16 cellular contexts compared by ENCODE assay signal in the genomic region with DNA sequence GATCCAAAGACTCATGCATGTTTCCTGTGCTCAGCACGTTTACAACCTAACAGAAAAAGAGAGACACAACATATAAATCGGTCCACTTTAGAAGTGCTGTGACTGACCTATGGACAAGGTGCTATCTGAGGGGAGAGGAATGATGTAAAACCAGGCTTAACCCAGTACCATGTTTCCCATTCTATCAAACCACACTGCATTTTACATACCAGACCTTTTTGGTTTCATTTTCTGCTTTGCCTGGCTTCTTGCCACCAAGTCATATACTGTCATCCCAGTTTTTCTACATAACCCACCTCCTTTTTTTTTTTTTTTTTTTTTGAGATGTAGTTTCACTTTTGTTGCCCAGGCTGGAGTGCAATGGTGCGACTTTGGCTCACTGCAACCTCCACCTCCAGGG.
DNase-seq lines count a peak whose midpoint lies in the region; ATAC-seq and TF ChIP-seq lines count a peak whose summit lies in the region.
"Had no signal": no experiment of that assay in that cellular context is flagged by ENCODE, and none has a peak within 500 bp of the region (broad histone marks: within the 10 kb centered on the region; RNA-seq: fewer than 3 reads in every experiment).

No MANE protein-coding gene starts in this region.

- peak in 1 of 7 experiments; percentile 20 for DNase-seq in CD8-positive, alpha-beta T cell
- DNase-seq in Jurkat, Clone E6-1 (ENCODE audit: low read depth, low spot score): peak; percentile 44
- peak; percentile 16 for DNase-seq in activated CD4-positive, alpha-beta memory T cell treated with anti-CD3 and anti-CD28 coated beads, Interleukin-2, amount 10 ng/mL, durations not matched to agents 7 days and 5 days
- DNase-seq in mucosa of descending colon (peak in 1 of 3 donors; percentile 32), upper lobe of left lung (no peak), T-helper 9 cell (no peak)
- DNase-seq: activated CD4-positive, CD25-positive, alpha-beta regulatory T cell; IMR-90; left cardiac atrium; midbrain; NCI-H1048; right cardiac atrium; testis had no signal

- peak overlapping the region; percentile 60 for H3K4me3 Mint-ChIP-seq in CD8-positive, alpha-beta T cell
- peak overlapping the region; percentile 17 for H3K4me3 Mint-ChIP-seq in activated CD4-positive, alpha-beta memory T cell treated with anti-CD3 and anti-CD28 coated beads, Interleukin-2, amount 10 ng/mL, durations not matched to agents 7 days and 5 days

- ATAC-seq in CD8-positive, alpha-beta T cell: no peak
- ATAC-seq in mucosa of descending colon: peak; percentile 34
- no peak for ATAC-seq in upper lobe of left lung (ENCODE audit: low FRiP score in 2 of 2)
- no peak for ATAC-seq in GM18870 (IDR thresholded peaks at IDR 0.05; ENCODE audit: unreplicated experiment)
- ATAC-seq: left cardiac atrium, right cardiac atrium had no signal

- TF ChIP-seq EP300 in upper lobe of left lung (IDR thresholded peaks at IDR 0.05): no peak

- no peaks in the 10 kb centered on the region for H3K27me3 ChIP-seq in CD8-positive, alpha-beta T cell (ENCODE audit: insufficient read depth, low read length)
- H3K27me3 ChIP-seq in upper lobe of left lung: no peaks in the 10 kb centered on the region
- H3K27me3 ChIP-seq: testis had no signal

- no peaks in the 10 kb centered on the region for H3K27me3 Mint-ChIP-seq in CD8-positive, alpha-beta T cell (ENCODE audit: low read depth)
- H3K27me3 Mint-ChIP-seq in activated CD4-positive, alpha-beta memory T cell treated with anti-CD3 and anti-CD28 coated beads, Interleukin-2, amount 10 ng/mL, durations not matched to agents 7 days and 5 days: no peaks in the 10 kb centered on the region

- no peaks in the 10 kb centered on the region for H3K36me3 ChIP-seq in CD8-positive, alpha-beta T cell (ENCODE audit: insufficient read depth, low read length)
- H3K36me3 ChIP-seq in mucosa of descending colon (ENCODE audit: low read depth) (no peaks in the 10 kb centered on the region), upper lobe of left lung (no peaks in the 10 kb centered on the region)
- H3K36me3 ChIP-seq: BLaER1 had no signal

- H3K27ac Mint-ChIP-seq in CD8-positive, alpha-beta T cell: no peak overlapping the region
- peak overlapping the region; percentile 18 for H3K27ac Mint-ChIP-seq in activated CD4-positive, alpha-beta memory T cell treated with anti-CD3 and anti-CD28 coated beads, Interleukin-2, amount 10 ng/mL, durations not matched to agents 7 days and 5 days

- H3K4me1 ChIP-seq in CD8-positive, alpha-beta T cell (ENCODE audit: insufficient read depth, low read length): no peaks in the 10 kb centered on the region
- no peaks in the 10 kb centered on the region for H3K4me1 ChIP-seq in mucosa of descending colon (ENCODE audit: low read depth)
- no peaks in the 10 kb centered on the region for H3K4me1 ChIP-seq in upper lobe of left lung
- H3K4me1 ChIP-seq: BLaER1, testis had no signal

- WGBS in upper lobe of left lung, 2 donors: 44 to 47% methylated on average over 3 of the region's 3 CpGs

- H3K27ac ChIP-seq in CD8-positive, alpha-beta T cell (ENCODE audit: low read depth, low read length): no peak overlapping the region
- H3K27ac ChIP-seq in upper lobe of left lung: no peak overlapping the region
- H3K27ac ChIP-seq: BLaER1, RWPE1, testis had no signal

- H3K4me3 ChIP-seq in CD8-positive, alpha-beta T cell (ENCODE audit: low read depth, low read length): no peak overlapping the region
- H3K4me3 ChIP-seq in Jurkat, Clone E6-1 (ENCODE audit: low read length): no peak overlapping the region
- H3K4me3 ChIP-seq in mucosa of descending colon (no peak overlapping the region), upper lobe of left lung (no peak overlapping the region)
- H3K4me3 ChIP-seq: BLaER1, testis had no signal

- H3K4me1 Mint-ChIP-seq in CD8-positive, alpha-beta T cell (ENCODE audit: low read depth): peaks cover 8% of the 10 kb centered on the region
- H3K4me1 Mint-ChIP-seq in activated CD4-positive, alpha-beta memory T cell treated with anti-CD3 and anti-CD28 coated beads, Interleukin-2, amount 10 ng/mL, durations not matched to agents 7 days and 5 days: peaks cover 13% of the 10 kb centered on the region

- intact Hi-C loops in CD8-positive, alpha-beta T cell (cut with DNase I, micrococcal nuclease): no loop called here
- intact Hi-C loops in mucosa of descending colon (cut with DNase I, micrococcal nuclease): no loop called here

- H3K36me3 Mint-ChIP-seq in CD8-positive, alpha-beta T cell: no peaks in the 10 kb centered on the region
- peaks cover 12% of the 10 kb centered on the region for H3K36me3 Mint-ChIP-seq in activated CD4-positive, alpha-beta memory T cell treated with anti-CD3 and anti-CD28 coated beads, Interleukin-2, amount 10 ng/mL, durations not matched to agents 7 days and 5 days (ENCODE audit: low read depth)

- no peak for TF ChIP-seq CTCF in CD8-positive, alpha-beta T cell (IDR thresholded peaks at IDR 0.05)
- no peak for TF ChIP-seq CTCF in mucosa of descending colon (IDR thresholded peaks at IDR 0.05)
- TF ChIP-seq CTCF in upper lobe of left lung (IDR thresholded peaks at IDR 0.05): no peak

- no peaks in the 10 kb centered on the region for H3K9me3 ChIP-seq in CD8-positive, alpha-beta T cell (ENCODE audit: low read length)
- H3K9me3 ChIP-seq in mucosa of descending colon: no peaks in the 10 kb centered on the region
- H3K9me3 ChIP-seq in upper lobe of left lung: no peaks in the 10 kb centered on the region
- H3K9me3 ChIP-seq: testis had no signal

- TF ChIP-seq POLR2A in upper lobe of left lung (IDR thresholded peaks at IDR 0.05): no peak

- CTCF ChIA-PET in CD8-positive, alpha-beta T cell (lab: Charles Lee): no interaction called here
- CTCF ChIA-PET in activated CD4-positive, alpha-beta memory T cell treated with anti-CD3 and anti-CD28 coated beads, Interleukin-2, amount 10 ng/mL, durations not matched to agents 7 days and 5 days (lab: Charles Lee): no interaction called here

- H3K9me3 Mint-ChIP-seq in CD8-positive, alpha-beta T cell: no peaks in the 10 kb centered on the region
- H3K9me3 Mint-ChIP-seq in activated CD4-positive, alpha-beta memory T cell treated with anti-CD3 and anti-CD28 coated beads, Interleukin-2, amount 10 ng/mL, durations not matched to agents 7 days and 5 days: no peaks in the 10 kb centered on the region

- POLR2A ChIA-PET in CD8-positive, alpha-beta T cell (lab: Charles Lee): no interaction called here
- POLR2A ChIA-PET in activated CD4-positive, alpha-beta memory T cell treated with anti-CD3 and anti-CD28 coated beads, Interleukin-2, amount 10 ng/mL, durations not matched to agents 7 days and 5 days (lab: Charles Lee): no interaction called here

Comparison
In these comparisons a context has a peak if more than half of its experiments do, and no peak if none do; other contexts are left out.
1. DNase-seq: peak in Jurkat, Clone E6-1 (single experiment) and activated CD4-positive, alpha-beta memory T cell treated with anti-CD3 and anti-CD28 coated beads, Interleukin-2, amount 10 ng/mL, durations not matched to agents 7 days and 5 days (single experiment); none in upper lobe of left lung (0 of 2) and T-helper 9 cell (single experiment).